ENCODE assay signal across 8 cellular contexts in the genomic region with DNA sequence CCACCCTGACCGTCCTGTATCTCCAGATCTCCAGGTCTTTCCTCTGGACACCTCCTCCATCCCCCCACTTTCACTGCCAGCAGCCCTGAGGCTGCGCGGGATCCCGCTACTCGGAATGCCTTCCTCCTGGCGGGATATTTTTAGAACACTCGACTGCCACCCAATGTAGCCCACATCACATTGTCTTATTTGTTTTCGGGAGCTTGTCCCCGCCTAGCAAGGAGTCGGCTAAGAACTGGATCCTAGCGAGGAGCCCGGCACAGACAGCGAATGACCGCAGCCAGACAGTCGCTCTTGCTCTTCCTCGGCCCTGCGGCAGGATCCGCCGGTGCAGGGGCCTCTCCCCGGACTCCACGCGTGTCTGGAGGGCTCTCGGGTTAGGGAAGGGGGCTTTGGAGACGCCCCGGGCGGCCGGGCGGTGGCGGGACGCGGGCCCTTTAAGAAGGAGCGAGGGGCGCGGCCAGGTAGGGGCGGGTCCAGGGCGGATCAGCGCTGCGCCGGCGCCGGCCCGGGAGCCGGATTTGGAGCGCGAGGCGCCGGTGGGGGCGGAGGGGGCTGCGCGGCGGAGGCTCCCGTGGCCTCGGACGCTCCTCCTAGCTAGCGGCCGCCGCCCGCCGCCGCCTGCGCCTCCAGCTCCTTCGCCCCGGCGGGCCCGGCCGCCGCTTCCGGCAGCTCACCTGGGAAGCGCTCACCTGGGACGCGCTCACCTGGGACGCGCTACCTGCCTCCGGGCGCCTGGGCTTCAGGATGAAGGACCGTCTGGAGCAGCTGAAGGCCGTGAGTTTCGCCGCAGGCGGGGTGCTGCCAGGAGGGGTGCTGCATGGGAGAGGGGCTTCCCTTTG. TPM values are rescaled to one million over a fixed set of nuclear protein-coding genes. Genes with fewer than 3 reads are reported as not detected.
DNase-seq lines count a peak whose midpoint lies in the region; ATAC-seq and TF ChIP-seq lines count a peak whose summit lies in the region.

Gene STX3 (plus strand): TSS at position 518 of the 842 bp plus-strand sequence. CDS start 230 bp downstream, at position 748.

- peaks cover 4% of the 10 kb centered on the region; the same call in 1 of the 2 replicates for H3K27me3 ChIP-seq in HUES64 (ENCODE audit: insufficient read depth, low read length)

- H3K9me3 Mint-ChIP-seq in nephron progenitor cell, result no peaks in the 10 kb centered on the region

- peaks cover 21% of the 10 kb centered on the region; the same call in 1 of the 2 replicates for H3K4me1 ChIP-seq in HUES64 (ENCODE audit: insufficient read depth, low read length)

- H3K27ac ChIP-seq in HUES64 (ENCODE audit: low read depth, low read length), result peak within 1 kb of the TSS; percentile 72

- peaks cover 44% of the 10 kb centered on the region for H3K4me1 Mint-ChIP-seq in nephron progenitor cell

- no peaks in the 10 kb centered on the region for H3K36me3 Mint-ChIP-seq in nephron progenitor cell (ENCODE audit: low read depth)

- DNase-seq in COLO668 (lab: John Stamatoyannopoulos, UW; ENCODE audit: unreplicated experiment), result peak; percentile 91
- peak; percentile 83 for DNase-seq in RPMI7951 (ENCODE audit: low read depth)
- DNase-seq in activated gamma-delta T cell (lab: John Stamatoyannopoulos, UW), result peak; percentile 56
- peak; percentile 53 for DNase-seq in fibroblast of the aortic adventitia (ENCODE audit: low read depth)
- DNase-seq in nephron progenitor cell, result peak; percentile 81
- peak; percentile 72 for DNase-seq in stimulated activated naive CD8-positive, alpha-beta T cell treated with anti-CD3 and anti-CD28 coated beads, Interleukin-15, Interleukin-2, amounts not matched to agents 100 U/mL and 50 U/mL, for 24 hours

- no peak for TF ChIP-seq CTCF in fibroblast of the aortic adventitia (IDR thresholded peaks at IDR 0.05; ENCODE audit: insufficient read depth, low read length)
- TF ChIP-seq CTCF in nephron progenitor cell (IDR thresholded peaks at IDR 0.05), result no peak

- WGBS in HUES64, result under 1% methylated on average over 80 of the region's 80 CpGs

- H3K9me3 ChIP-seq in HUES64 (ENCODE audit: insufficient read depth, low read depth, low read length), result no peaks in the 10 kb centered on the region

- peaks cover 4% of the 10 kb centered on the region for H3K27me3 Mint-ChIP-seq in nephron progenitor cell (ENCODE audit: low read depth, poor library complexity)

- H3K9ac ChIP-seq in HUES64 (ENCODE audit: low read depth, low read length), result peak within 1 kb of the TSS; percentile 74

- peak within 1 kb of the TSS; percentile 86 for H3K4me3 ChIP-seq in HUES64 (ENCODE audit: low read length)
- peak within 1 kb of the TSS; percentile 92 for H3K4me3 ChIP-seq in fibroblast of the aortic adventitia (ENCODE audit: low read depth, low read length)

- H3K4me3 Mint-ChIP-seq in nephron progenitor cell, result peak within 1 kb of the TSS; percentile 94

- H3K27ac Mint-ChIP-seq in nephron progenitor cell, result peak within 1 kb of the TSS; percentile 91

- H3K36me3 ChIP-seq in HUES64 (ENCODE audit: insufficient read depth, low read length), result no peaks in the 10 kb centered on the region

- ATAC-seq in GM21447 (IDR thresholded peaks at IDR 0.05; ENCODE audit: unreplicated experiment), result peak; percentile 62
- peak; percentile 90 for ATAC-seq in stimulated activated naive CD8-positive, alpha-beta T cell treated with anti-CD3 and anti-CD28 coated beads, Interleukin-15, Interleukin-2, amounts not matched to agents 100 U/mL and 50 U/mL, for 24 hours

RNA-seq across cellular contexts. Expression of gene STX3, which starts in this region (rescaled TPM):
- 29.8 TPM for polyA plus RNA-seq in HUES64 (2013, experiment 1 of 2)
- polyA plus RNA-seq in HUES64 (2013, experiment 2 of 2), result 30.2 TPM
- 23.9 and 32.0 TPM in 2 replicates for total RNA-seq in RPMI7951 (2014; rRNA removed; shearing (Covaris generic))
- total RNA-seq in fibroblast of the aortic adventitia (ENCODE audit: low replicate concordance), result 17.9 and 69.6 TPM in 2 replicates

Comparison
In these comparisons a context has a peak if more than half of its experiments do, and no peak if none do; other contexts are left out.
1. Peak in every context shown above with its lines: DNase-seq, ATAC-seq, H3K4me3 ChIP-seq and H3K27ac ChIP-seq.